Comparison of ENCODE assay signal across 20 cellular contexts in the genomic region with DNA sequence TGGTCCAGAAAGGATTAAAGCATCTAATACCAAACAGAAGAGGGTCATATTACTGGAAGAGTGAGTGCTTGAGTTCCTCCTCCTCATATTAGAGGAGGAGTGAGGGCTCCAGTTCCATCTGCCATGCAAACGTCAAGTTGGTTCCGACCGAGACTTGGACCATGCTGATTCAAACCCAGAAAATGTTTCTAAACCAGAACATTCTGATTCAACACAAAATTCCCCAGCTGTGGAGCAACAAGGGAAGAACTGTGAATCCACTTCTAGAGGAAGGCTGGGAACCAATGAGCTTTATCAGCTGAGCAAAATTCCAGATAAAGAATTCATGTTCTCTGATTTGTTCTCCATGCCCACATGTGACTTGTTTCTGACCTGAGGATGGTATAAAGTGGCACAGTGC.
A peak's percentile ranks its signal among the peaks of the same experiment; 100 is the strongest.
DNase-seq lines count a peak whose midpoint lies in the region; ATAC-seq lines count a peak whose summit lies in the region.
"Had no signal": no experiment of that assay in that cellular context is flagged by ENCODE, and none has a peak within 500 bp of the region (broad histone marks: within the 10 kb centered on the region; RNA-seq: fewer than 3 reads in every experiment).

No MANE protein-coding gene starts in this region.

- no peak overlapping the region for H2AFZ ChIP-seq in GM23248

- no peaks in the 10 kb centered on the region for H3K79me2 ChIP-seq in GM23248 (ENCODE audit: insufficient read depth)

- no peaks in the 10 kb centered on the region for H3K9me3 ChIP-seq in GM23248 (ENCODE audit: low read depth)
- H3K9me3 ChIP-seq: adrenal gland, right atrium auricular region, stomach, transverse colon had no signal

- peaks cover 31% of the 10 kb centered on the region for H3K4me1 ChIP-seq in GM23248 (ENCODE audit: insufficient read depth)
- H3K4me1 ChIP-seq: adrenal gland, right atrium auricular region had no signal

- H4K20me1 ChIP-seq in GM23248 (ENCODE audit: insufficient read depth) = no peaks in the 10 kb centered on the region

- in situ Hi-C loops in GM23248 (cut with MboI) = no loop called here

- DNase-seq in AG08395 (ENCODE audit: low spot score) (peak; percentile 10), GM23248 (peak; percentile 35), amniotic epithelial cell (ENCODE audit: low read depth) (peak; percentile 91), kidney tubule cell (ENCODE audit: low spot score) (peak; percentile 8), left lobe of liver (ENCODE audit: low spot score) (no peak), NCI-H2029 treated with DMSO at 0.1 percent for 48 hours (lab: John Stamatoyannopoulos, UW) (no peak), NAMALWA (ENCODE audit: low spot score) (no peak)
- DNase-seq: activated CD4-positive, CD25-positive, alpha-beta regulatory T cell; activated CD8-positive, alpha-beta T cell treated with anti-CD3 and anti-CD28 coated beads for 36 hours; activated gamma-delta T cell; activated T-cell treated with anti-CD3 and anti-CD28 coated beads for 4 hours; adrenal gland; kidney glomerular epithelial cell; NCI-H1694; nucleus accumbens; stomach; transverse colon had no signal

- WGBS in GM23248 (ENCODE audit: low coverage in 1 of 2, low lambda C conversion rate in 2 of 2, missing lambda C conversion rate in 2 of 2), 2 experiments = 54 to 61% methylated on average over 3 of the region's 3 CpGs

- H3K36me3 ChIP-seq in GM23248 (ENCODE audit: low read depth) = no peaks in the 10 kb centered on the region
- H3K36me3 ChIP-seq: adrenal gland, right atrium auricular region, stomach, transverse colon had no signal

- H3K27me3 ChIP-seq in GM23248 (replicated peaks; ENCODE audit: insufficient read depth) = 0 out of 2 replicates have a peak, but pooled peaks cover 3% of the 10 kb centered on the region
- H3K27me3 ChIP-seq: adrenal gland, right atrium auricular region, stomach, transverse colon had no signal

- no peaks in the 10 kb centered on the region for H3K9me2 ChIP-seq in GM23248 (ENCODE audit: insufficient read depth)

- no peak overlapping the region for H3K4me3 ChIP-seq in GM23248
- H3K4me3 ChIP-seq: adrenal gland, right atrium auricular region, stomach, transverse colon had no signal

- no peak overlapping the region for H3K27ac ChIP-seq in GM23248
- H3K27ac ChIP-seq: adrenal gland, right atrium auricular region, stomach, transverse colon had no signal

- no peak overlapping the region for H3K4me2 ChIP-seq in GM23248 (ENCODE audit: unreplicated experiment)

- no peak overlapping the region for H3K9ac ChIP-seq in GM23248

- H3F3A ChIP-seq in GM23248 (ENCODE audit: insufficient read depth) = 0 out of 2 replicates have a peak, but pooled peaks cover 14% of the 10 kb centered on the region

- no peak for ATAC-seq in HG03565 (IDR thresholded peaks at IDR 0.05; ENCODE audit: unreplicated experiment)
- no peak for ATAC-seq in left lobe of liver
- ATAC-seq: activated CD8-positive, alpha-beta T cell treated with anti-CD3 and anti-CD28 coated beads for 36 hours; Right ventricle myocardium inferior had no signal

Comparison
In these comparisons a context has a peak if more than half of its experiments do, and no peak if none do; other contexts are left out.
1. DNase-seq: peak in AG08395 (single experiment), GM23248 (single experiment), amniotic epithelial cell (single experiment) and kidney tubule cell (single experiment); none in left lobe of liver (single experiment), NCI-H2029 treated with DMSO at 0.1 percent for 48 hours (single experiment) and NAMALWA (single experiment).